In the genomic region with DNA sequence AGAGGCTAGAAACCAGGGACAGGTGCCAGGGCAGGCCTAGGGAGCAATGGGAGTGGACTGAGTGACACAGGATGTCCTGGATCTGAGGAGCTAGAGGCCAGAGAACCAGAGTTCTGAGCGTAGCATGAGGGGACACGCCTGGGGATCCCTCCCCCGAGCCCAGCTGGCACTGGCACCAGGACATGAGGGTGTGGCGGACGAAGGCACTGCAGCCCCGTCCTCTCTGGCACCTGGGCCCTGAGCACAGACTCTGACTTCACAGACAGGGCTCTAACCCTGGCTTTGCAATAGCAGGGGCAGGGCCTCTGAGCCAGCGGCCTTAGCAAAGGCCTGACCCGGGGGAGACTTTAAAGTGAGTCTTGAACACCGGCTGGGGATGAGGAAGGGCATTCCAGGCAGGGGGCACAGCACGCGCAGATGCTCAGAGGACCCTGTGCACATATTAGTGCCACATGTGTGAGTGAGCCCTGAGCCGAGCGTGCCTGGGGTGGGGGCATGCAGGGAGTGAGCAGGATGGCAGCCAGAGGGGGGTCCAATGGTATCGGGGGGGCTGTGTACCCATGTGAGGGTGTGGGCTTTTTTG, we compare ENCODE assay signal across 13 cellular contexts.
DNase-seq lines count a peak whose midpoint lies in the region; ATAC-seq, FAIRE-seq and TF ChIP-seq lines count a peak whose summit lies in the region.
"Had no signal": no experiment of that assay in that cellular context is flagged by ENCODE, and none has a peak within 500 bp of the region (broad histone marks: within the 10 kb centered on the region; RNA-seq: fewer than 3 reads in every experiment).

No MANE protein-coding gene starts in this region.

- H3K4me2 ChIP-seq in BLaER1 = peak overlapping the region; percentile 76
- peak overlapping the region; percentile 11 for H3K4me2 ChIP-seq in astrocyte (ENCODE audit: low read length)

- H3K4me3 ChIP-seq in BLaER1 = no peak overlapping the region
- no peak overlapping the region for H3K4me3 ChIP-seq in astrocyte (ENCODE audit: insufficient read depth, low read depth, low read length)
- H3K4me3 ChIP-seq: dorsolateral prefrontal cortex, pancreas had no signal

- H4K20me1 ChIP-seq in BLaER1 = no peaks in the 10 kb centered on the region
- no peaks in the 10 kb centered on the region for H4K20me1 ChIP-seq in astrocyte (ENCODE audit: insufficient read depth, low read length)

- H3K9me3 ChIP-seq in BLaER1 = peaks cover 34% of the 10 kb centered on the region
- peaks cover 10% of the 10 kb centered on the region for H3K9me3 ChIP-seq in astrocyte (ENCODE audit: insufficient read depth, low read depth, low read length)
- H3K9me3 ChIP-seq: pancreas had no signal

- H3K4me1 Mint-ChIP-seq in HFFc6 (ENCODE audit: low read depth) (peaks cover 60% of the 10 kb centered on the region), astrocyte (ENCODE audit: low read depth, unreplicated experiment) (peaks cover 35% of the 10 kb centered on the region), natural killer cell (peaks cover 81 to 94% of the 10 kb centered on the region in 2 donors)

- peaks cover 3% of the 10 kb centered on the region for H3K27me3 Mint-ChIP-seq in HFFc6 (ENCODE audit: insufficient read depth)
- H3K27me3 Mint-ChIP-seq in astrocyte (ENCODE audit: low read depth, unreplicated experiment) = peaks cover 24% of the 10 kb centered on the region
- H3K27me3 Mint-ChIP-seq in natural killer cell (ENCODE audit: low read depth in 2 of 2) = no peaks in the 10 kb centered on the region

- FAIRE-seq in astrocyte (lab: Jason Lieb, UNC) = no peak
- FAIRE-seq: GM19239, pancreas had no signal

- H3K4me1 ChIP-seq in BLaER1 (peaks cover 82% of the 10 kb centered on the region), astrocyte (ENCODE audit: insufficient read depth, low read length) (peaks cover 58% of the 10 kb centered on the region)
- H3K4me1 ChIP-seq: pancreas had no signal

- H3K9me3 Mint-ChIP-seq in HFFc6 = peaks cover 26% of the 10 kb centered on the region
- H3K9me3 Mint-ChIP-seq in astrocyte (ENCODE audit: unreplicated experiment) = peaks cover 24% of the 10 kb centered on the region
- H3K9me3 Mint-ChIP-seq in natural killer cell = peaks cover 2 to 8% of the 10 kb centered on the region in 2 donors
- H3K9me3 Mint-ChIP-seq: activated T-cell treated with anti-CD3 and anti-CD28 coated beads, Interleukin-2, amount 50 U/mL, for 72 hours had no signal

- no peak for ATAC-seq in natural killer cell

- peak overlapping the region; percentile 95 for H3K27ac Mint-ChIP-seq in HFFc6
- no peak overlapping the region for H3K27ac Mint-ChIP-seq in astrocyte (ENCODE audit: unreplicated experiment)
- H3K27ac Mint-ChIP-seq in natural killer cell = peak overlapping the region; percentile 98 to 99
- H3K27ac Mint-ChIP-seq: activated T-cell treated with anti-CD3 and anti-CD28 coated beads, Interleukin-2, amount 50 U/mL, for 72 hours had no signal

- H3K36me3 Mint-ChIP-seq in HFFc6 (ENCODE audit: low read depth) = peaks cover 18% of the 10 kb centered on the region
- H3K36me3 Mint-ChIP-seq in astrocyte (ENCODE audit: low read depth, unreplicated experiment) = peaks cover 11% of the 10 kb centered on the region
- no peaks in the 10 kb centered on the region for H3K36me3 Mint-ChIP-seq in natural killer cell

- H3K4me3 Mint-ChIP-seq in HFFc6 (peak overlapping the region; percentile 45), astrocyte (ENCODE audit: unreplicated experiment) (no peak overlapping the region), natural killer cell (peak overlapping the region; percentile 68)

- TF ChIP-seq CTCF in HFFc6 (IDR thresholded peaks at IDR 0.05) (peak; percentile 17; the same call in 1 of the 2 replicates), astrocyte (IDR thresholded peaks at IDR 0.05; ENCODE audit: insufficient read depth, low read depth, low read length) (no peak), natural killer cell (IDR thresholded peaks at IDR 0.05) (no peak)

- no peaks in the 10 kb centered on the region for H3K27me3 ChIP-seq in BLaER1
- H3K27me3 ChIP-seq in astrocyte (ENCODE audit: insufficient read depth, low read length) = no peaks in the 10 kb centered on the region
- H3K27me3 ChIP-seq: dorsolateral prefrontal cortex, pancreas had no signal

- H3K9ac ChIP-seq in BLaER1 = peak overlapping the region; percentile 46
- H3K9ac ChIP-seq in astrocyte (ENCODE audit: low read length) = no peak overlapping the region

- H3K27ac ChIP-seq in BLaER1 (peak overlapping the region; percentile 90), astrocyte (ENCODE audit: low read depth, low read length) (peak overlapping the region; percentile 58)
- H3K27ac ChIP-seq: dorsolateral prefrontal cortex had no signal

- no peak for DNase-seq in HFFc6
- DNase-seq in astrocyte (ENCODE audit: low read depth) = no peak
- no peak for DNase-seq in natural killer cell
- no peak for DNase-seq in NOMO-1 treated with DMSO at 0.1 percent for 48 hours (lab: John Stamatoyannopoulos, UW; ENCODE audit: unreplicated experiment)
- DNase-seq in NCI-H2227 (lab: John Stamatoyannopoulos, UW; ENCODE audit: unreplicated experiment) = no peak
- no peak for DNase-seq in dermis blood vessel endothelial cell
- DNase-seq in D341Med (ENCODE audit: low spot score) = no peak
- DNase-seq: NCI-H82 had no signal

- no peak overlapping the region for H2AFZ ChIP-seq in astrocyte (ENCODE audit: low read depth, low read length)

- H3K36me3 ChIP-seq in BLaER1 (peaks cover 28% of the 10 kb centered on the region), astrocyte (ENCODE audit: insufficient read depth, low read length) (no peaks in the 10 kb centered on the region)
- H3K36me3 ChIP-seq: pancreas had no signal

- no peaks in the 10 kb centered on the region for H3K79me2 ChIP-seq in astrocyte (ENCODE audit: insufficient read depth, low read length)

- intact Hi-C loops in natural killer cell (cut with micrococcal nuclease) = loop anchor here (1.0 kb wide), 1 partner anchor 214 kb away; no protein-coding TSS in a partner anchor
